2 cellular contexts compared by ENCODE assay signal in the genomic region with DNA sequence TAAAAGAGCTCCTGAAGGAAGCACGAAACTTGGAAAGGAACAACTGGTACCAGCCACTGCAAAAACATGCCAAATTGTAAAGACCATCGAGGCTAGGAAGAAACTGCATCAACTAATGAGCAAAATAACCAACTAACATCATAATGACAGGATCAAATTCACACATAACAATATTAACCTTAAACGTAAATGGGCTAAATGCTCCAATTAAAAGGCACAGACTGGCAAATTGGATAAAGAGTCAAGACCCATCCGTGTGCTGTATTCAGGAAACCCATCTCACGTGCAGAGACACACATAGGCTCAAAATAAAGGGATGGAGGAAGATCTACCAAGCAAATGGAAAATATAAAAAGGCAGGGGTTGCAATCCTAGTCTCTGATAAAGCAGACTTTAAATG. TPM values are rescaled to one million over a fixed set of nuclear protein-coding genes. Genes with fewer than 3 reads are reported as not detected.
"Had no signal": no experiment of that assay in that cellular context is flagged by ENCODE, and none has a peak within 500 bp of the region (broad histone marks: within the 10 kb centered on the region; RNA-seq: fewer than 3 reads in every experiment).

No MANE protein-coding gene starts in this region.

RNA-seq across cellular contexts. Expression of a gene that starts 42.3 kb away (rescaled TPM):
- total RNA-seq: natural killer cell treated with Interleukin-12 subunit alpha and Interleukin-12 subunit beta and Interleukin-15 and Interleukin-18, amount 100 ng/mL, for 72 hours had no signal
- polyA plus RNA-seq: naive thymus-derived CD8-positive, alpha-beta T cell had no signal
